Comparison of ENCODE assay signal across 8 cellular contexts in the genomic region with DNA sequence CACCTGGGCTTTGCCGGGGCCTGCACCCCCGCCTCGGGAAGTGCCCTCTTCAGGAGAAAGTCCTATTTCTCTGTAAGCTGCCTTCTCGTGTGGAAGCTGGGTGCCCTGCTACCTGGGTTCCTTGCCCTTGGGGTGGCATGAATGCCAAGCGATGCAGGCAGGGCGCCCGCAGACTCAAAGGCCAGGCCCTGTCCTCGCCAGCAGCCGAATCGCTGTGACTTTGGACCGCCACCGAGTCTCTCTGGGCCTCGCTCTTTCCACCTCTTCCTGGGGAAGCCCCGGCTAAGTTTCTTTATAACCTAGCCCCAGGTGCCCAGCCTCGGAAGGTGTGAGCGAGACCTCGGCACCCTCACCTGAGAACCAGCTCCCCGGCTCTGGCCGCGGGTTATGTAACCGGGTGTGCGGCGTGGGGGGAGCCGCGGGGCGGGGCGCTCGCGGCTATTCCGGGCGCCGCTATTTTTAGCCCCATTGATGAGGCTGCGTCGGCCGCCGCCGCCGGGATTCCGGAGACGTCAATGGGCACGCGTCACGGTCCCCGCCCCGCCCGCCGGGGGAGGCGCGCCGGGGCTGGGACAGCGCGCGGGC. TPM values are rescaled to one million over a fixed set of nuclear protein-coding genes. Genes with fewer than 3 reads are reported as not detected.
DNase-seq lines count a peak whose midpoint lies in the region; ATAC-seq and TF ChIP-seq lines count a peak whose summit lies in the region.

No MANE protein-coding gene starts in this region.

- TF ChIP-seq CTCF in SU-DHL-6 (IDR thresholded peaks at IDR 0.05; ENCODE audit: insufficient read depth, low read length, poor library complexity, severe bottlenecking) (no peak), heart left ventricle (IDR thresholded peaks at IDR 0.05) (no peak), upper lobe of left lung (IDR thresholded peaks at IDR 0.05) (no peak)

- peak; percentile 63 to 95 (median 86) for TF ChIP-seq EP300 in upper lobe of left lung (IDR thresholded peaks at IDR 0.05)

- no peak overlapping the region for H4K91ac ChIP-seq in trophoblast cell (ENCODE audit: low read depth, low read length)

- H2AFZ ChIP-seq in SU-DHL-6 (ENCODE audit: low read depth, low read length, severe bottlenecking), result peak overlapping the region; percentile 10
- peak overlapping the region; percentile 32 for H2AFZ ChIP-seq in trophoblast cell (ENCODE audit: insufficient read depth, low read length, poor library complexity)

- intact Hi-C loops in heart left ventricle (cut with DNase I), result no loop called here

- H3K9ac ChIP-seq in HUES64 (ENCODE audit: low read depth, low read length) (peak overlapping the region; percentile 29; the same call in 1 of the 2 replicates), SU-DHL-6 (ENCODE audit: low read length) (peak overlapping the region; percentile 34; the same call in 1 of the 2 replicates), adipocyte (ENCODE audit: low read length) (no peak overlapping the region), trophoblast cell (ENCODE audit: low read length) (no peak overlapping the region)

- peaks cover 15% of the 10 kb centered on the region; the same call in 1 of the 2 replicates for H3K4me1 ChIP-seq in HUES64 (ENCODE audit: insufficient read depth, low read length)
- peaks cover 17% of the 10 kb centered on the region for H3K4me1 ChIP-seq in adipocyte (ENCODE audit: control insufficient read depth, insufficient read depth, low read length)
- peaks cover 14 to 86% (median 58%) of the 10 kb centered on the region in 12 donors for H3K4me1 ChIP-seq in heart left ventricle
- peaks cover 11 to 14% of the 10 kb centered on the region in 2 experiments for H3K4me1 ChIP-seq in trophoblast cell (ENCODE audit: control insufficient read depth in 1 of 2, insufficient read depth in 2 of 2, low read length in 2 of 2)
- H3K4me1 ChIP-seq in upper lobe of left lung, result peaks cover 28 to 58% (median 49%) of the 10 kb centered on the region in 4 donors

- H3K4me2 ChIP-seq in SU-DHL-6 (ENCODE audit: low read depth, low read length, poor library complexity, severe bottlenecking) (peak overlapping the region; percentile 39), trophoblast cell (ENCODE audit: low read length) (peak overlapping the region; percentile 62)

- H3K36me3 ChIP-seq in HUES64 (ENCODE audit: insufficient read depth, low read length) (no peaks in the 10 kb centered on the region), SU-DHL-6 (ENCODE audit: low read length) (no peaks in the 10 kb centered on the region), adipocyte (ENCODE audit: control insufficient read depth, insufficient read depth, low read length, severe bottlenecking) (no peaks in the 10 kb centered on the region), heart left ventricle (no peaks in the 10 kb centered on the region), trophoblast cell (ENCODE audit: control insufficient read depth in 1 of 2, insufficient read depth in 2 of 2, low read length in 2 of 2) (no peaks in the 10 kb centered on the region), upper lobe of left lung (peaks cover 0 to 1% (median 0%) of the 10 kb centered on the region in 4 donors)

- H3K4ac ChIP-seq in trophoblast cell (ENCODE audit: low read depth, low read length), result no peak overlapping the region

- H3K9me2 ChIP-seq in SU-DHL-6 (replicated peaks; ENCODE audit: insufficient read depth, low read length), result no peaks in the 10 kb centered on the region

- H3K27ac ChIP-seq in HUES64 (ENCODE audit: low read depth, low read length) (peak overlapping the region; percentile 63; the same call in 1 of the 2 replicates), SU-DHL-6 (ENCODE audit: low read depth, low read length) (peak overlapping the region; percentile 29), heart left ventricle (peak overlapping the region; percentile 68 to 98 (median 95)), trophoblast cell (ENCODE audit: low read depth, low read length) (no peak overlapping the region), upper lobe of left lung (peak overlapping the region; percentile 77 to 92 (median 82))

- H2BK12ac ChIP-seq in trophoblast cell (ENCODE audit: low read length), result peak overlapping the region; percentile 27

- H3K14ac ChIP-seq in trophoblast cell (ENCODE audit: low read length), result no peak overlapping the region

- H3K23ac ChIP-seq in trophoblast cell (ENCODE audit: low read length), result no peak overlapping the region

- H3K79me1 ChIP-seq in trophoblast cell (ENCODE audit: low read length), result peaks cover 16% of the 10 kb centered on the region

- peak overlapping the region; percentile 7 for H4K8ac ChIP-seq in trophoblast cell (ENCODE audit: low read depth, low read length)

- H3K27me3 ChIP-seq in HUES64 (ENCODE audit: insufficient read depth, low read length) (peaks cover 54% of the 10 kb centered on the region), SU-DHL-6 (ENCODE audit: low read length) (no peaks in the 10 kb centered on the region), adipocyte (replicated peaks; ENCODE audit: control insufficient read depth, insufficient read depth, low read length) (no peaks in the 10 kb centered on the region), heart left ventricle (no peaks in the 10 kb centered on the region), trophoblast cell (ENCODE audit: insufficient read depth, low read length) (no peaks in the 10 kb centered on the region), upper lobe of left lung (no peaks in the 10 kb centered on the region)

- H2BK5ac ChIP-seq in trophoblast cell (ENCODE audit: low read depth, low read length, poor library complexity), result no peak overlapping the region

- no peaks in the 10 kb centered on the region for H4K20me1 ChIP-seq in SU-DHL-6 (ENCODE audit: low read depth, low read length)

- TF ChIP-seq POLR2A in heart left ventricle (IDR thresholded peaks at IDR 0.05), result peak; percentile 11 to 47
- TF ChIP-seq POLR2A in upper lobe of left lung (IDR thresholded peaks at IDR 0.05), result peak in 3 of 4 donors; percentile 52 to 68 (median 60)

- WGBS in HUES64, result 9% methylated on average over 53 of the region's 53 CpGs
- 0 to 13% (median 8%) methylated on average over 12 to 53 of the region's 53 CpGs for WGBS in heart left ventricle, 4 donors
- WGBS in trophoblast cell (ENCODE audit: extremely low coverage, insufficient coverage, insufficient read length), result no CpG with 5 or more reads among the region's 53 CpGs
- 22% methylated on average over 15 of the region's 53 CpGs; no CpG with 5 or more reads in 1 of the 2 donors for WGBS in upper lobe of left lung, 2 donors

- peaks cover 23% of the 10 kb centered on the region for H3F3A ChIP-seq in SU-DHL-6 (ENCODE audit: insufficient read depth)

- H3K4me3 ChIP-seq in HUES64 (ENCODE audit: low read length) (peak overlapping the region; percentile 48), SU-DHL-6 (ENCODE audit: insufficient read depth, low read length, poor library complexity, severe bottlenecking) (peak overlapping the region; percentile 22), adipocyte (ENCODE audit: low read length) (peak overlapping the region; percentile 58), heart left ventricle (peak overlapping the region in 9 of 12 donors; percentile 40 to 94 (median 57)), trophoblast cell (ENCODE audit: low read depth, low read length) (peak overlapping the region; percentile 37), upper lobe of left lung (peak overlapping the region in 3 of 4 donors; percentile 55 to 87 (median 66))

- peak overlapping the region; percentile 36 for H2BK120ac ChIP-seq in trophoblast cell (ENCODE audit: insufficient read depth, low read length, poor library complexity)

- DNase-seq in AG20443 (ENCODE audit: low spot score), result peak; percentile 92
- peak; percentile 61 for DNase-seq in GM19240 (ENCODE audit: insufficient read length, low spot score)
- peak; percentile 96 for DNase-seq in adipocyte (ENCODE audit: low read depth)
- peak; percentile 92 to 95 (median 93) for DNase-seq in heart left ventricle
- DNase-seq in trophoblast cell, result peak; percentile 84 to 92
- DNase-seq in upper lobe of left lung, result peak; percentile 92 to 99

- ATAC-seq in heart left ventricle (peak; percentile 16 to 69 (median 60)), upper lobe of left lung (ENCODE audit: low FRiP score in 2 of 2) (peak; percentile 70 to 75)

- no peak overlapping the region for H4K12ac ChIP-seq in trophoblast cell (ENCODE audit: low read depth, low read length)

- H2AK5ac ChIP-seq in trophoblast cell (ENCODE audit: low read length), result peak overlapping the region; percentile 64

- H3K79me2 ChIP-seq in SU-DHL-6 (ENCODE audit: insufficient read depth, low read length), result no peaks in the 10 kb centered on the region
- H3K79me2 ChIP-seq in trophoblast cell (ENCODE audit: control insufficient read depth, insufficient read depth, low read length, poor library complexity), result peaks cover 3% of the 10 kb centered on the region

- H3K9me3 ChIP-seq in HUES64 (ENCODE audit: insufficient read depth, low read depth, low read length), result no peaks in the 10 kb centered on the region
- H3K9me3 ChIP-seq in SU-DHL-6 (ENCODE audit: insufficient read depth, low read length), result no peaks in the 10 kb centered on the region
- H3K9me3 ChIP-seq in adipocyte (ENCODE audit: control insufficient read depth, low read length), result no peaks in the 10 kb centered on the region
- no peaks in the 10 kb centered on the region for H3K9me3 ChIP-seq in heart left ventricle
- peaks cover 1% of the 10 kb centered on the region for H3K9me3 ChIP-seq in trophoblast cell (ENCODE audit: insufficient read depth, low read depth, low read length)
- H3K9me3 ChIP-seq in upper lobe of left lung, result no peaks in the 10 kb centered on the region

- peak overlapping the region; percentile 17 for H3K18ac ChIP-seq in trophoblast cell (ENCODE audit: low read length)

RNA-seq across cellular contexts. Expression of gene NR4A1, which starts 14.6 kb away (rescaled TPM):
- polyA plus RNA-seq in HUES64 (2013, experiment 1 of 2), result 10.8 TPM
- 15.4 TPM for polyA plus RNA-seq in HUES64 (2013, experiment 2 of 2)
- total RNA-seq in heart left ventricle (100 to 1,000 TPM in 2 of 9 donors, 10 to 100 TPM in 7; 22.0 to 140 (median 42.0) TPM), upper lobe of left lung (100 to 1,000 TPM in 5 of 6 donors, 10 to 100 TPM in 1; 88.3 to 202 (median 156) TPM)
- 10 to 100 TPM; 59.5 to 66.3 TPM for polyA plus RNA-seq in heart left ventricle
- 65.4 and 69.2 TPM in 2 replicates for polyA plus RNA-seq in trophoblast cell (2013)

RNA-seq across cellular contexts. Expression of gene TAMALIN, which starts 29.9 kb away (rescaled TPM):
- 3.0 TPM for polyA plus RNA-seq in HUES64 (2013, experiment 1 of 2)
- polyA plus RNA-seq in HUES64 (2013, experiment 2 of 2), result 3.4 TPM
- total RNA-seq in heart left ventricle (10 to 100 TPM; 12.9 to 38.0 (median 17.6) TPM), upper lobe of left lung (100 to 1,000 TPM in 2 of 6 donors, 10 to 100 TPM in 4; 52.3 to 170 (median 73.7) TPM)
- 10 to 100 TPM; 17.8 to 26.5 TPM for polyA plus RNA-seq in heart left ventricle
- polyA plus RNA-seq in trophoblast cell (2013), result 2.2 and 2.6 TPM in 2 replicates

RNA-seq across cellular contexts. Expression of gene ATG101, which starts 33.1 kb away (rescaled TPM):
- 25.8 TPM for polyA plus RNA-seq in HUES64 (2013, experiment 1 of 2)
- polyA plus RNA-seq in HUES64 (2013, experiment 2 of 2), result 27.5 TPM
- total RNA-seq in heart left ventricle (10 to 100 TPM; 18.9 to 46.7 (median 24.1) TPM), upper lobe of left lung (10 to 100 TPM; 17.8 to 74.8 (median 35.9) TPM)
- 100 to 1,000 TPM in 1 of 2 donors, 10 to 100 TPM in 1; 22.1 to 108 TPM for polyA plus RNA-seq in heart left ventricle
- polyA plus RNA-seq in trophoblast cell (2013), result 42.6 and 44.2 TPM in 2 replicates

RNA-seq across cellular contexts. Expression of gene SMIM41, which starts 42.8 kb away (rescaled TPM):
- not detected for polyA plus RNA-seq in HUES64 (2013, experiment 1 of 2)
- polyA plus RNA-seq in HUES64 (2013, experiment 2 of 2), result not detected
- total RNA-seq in heart left ventricle (under 1 TPM in 3 of 9 donors, not detected in 6; 0.29 to 0.52 (median 0.32) TPM), upper lobe of left lung (10 to 100 TPM in 4 of 6 donors, 1 to 10 TPM in 2; 4.7 to 25.1 (median 15.4) TPM)
- polyA plus RNA-seq in heart left ventricle, result under 1 TPM; 0.08 to 0.65 TPM
- not detected in 2 replicates for polyA plus RNA-seq in trophoblast cell (2013)

Comparison
In these comparisons a context has a peak if more than half of its experiments do, and no peak if none do; other contexts are left out.
1. H3K9ac ChIP-seq: peak in HUES64 (single experiment) and SU-DHL-6 (single experiment); none in adipocyte (single experiment) and trophoblast cell (single experiment).
2. Peak in every context shown above with its lines, with median percentiles within 50 percentile points of each other: DNase-seq and H3K4me3 ChIP-seq.